In genomic region chr2:203887680-203888079, GRCh38 we compare ENCODE assay signal across 20 cellular contexts. TPM values are rescaled to one million over a fixed set of nuclear protein-coding genes. Genes with fewer than 3 reads are reported as not detected.
DNase-seq lines count a peak whose midpoint lies in the region; ATAC-seq and TF ChIP-seq lines count a peak whose summit lies in the region.
"Had no signal": no experiment of that assay in that cellular context is flagged by ENCODE, and none has a peak within 500 bp of the region (broad histone marks: within the 10 kb centered on the region; RNA-seq: fewer than 3 reads in every experiment).

No MANE protein-coding gene starts in this region.

- H3K4me1 ChIP-seq in right cardiac atrium (ENCODE audit: control insufficient read depth, insufficient read depth, low read length), result no peaks in the 10 kb centered on the region
- H3K4me1 ChIP-seq: testis had no signal

- DNase-seq in Right ventricle myocardium superior (no peak), right cardiac atrium (no peak), T-helper 17 cell (no peak), fibroblast of pulmonary artery (ENCODE audit: low read depth) (peak; percentile 28), omental fat pad (ENCODE audit: low spot score) (no peak)
- no peak for DNase-seq in stimulated activated effector memory CD8-positive, alpha-beta T cell treated with anti-CD3 and anti-CD28 coated beads, Interleukin-12 subunit alpha, Interleukin-12 subunit beta, amount 100 ng/mL, for 72 hours (ENCODE audit: low spot score in 2 of 2)
- no peak for DNase-seq in stimulated activated CD4-positive, alpha-beta T cell treated with anti-CD3 and anti-CD28 coated beads, Interleukin-2, amount 100 ng/mL, for 48 hours
- DNase-seq: activated CD8-positive, alpha-beta T cell treated with anti-CD3 and anti-CD28 coated beads, Interleukin-2, amount 10 ng/mL, durations not matched to agents 7 days and 5 days; activated naive CD4-positive, alpha-beta T cell treated with Interleukin-2 at 50 U/mL for 16 hours; effector memory CD4-positive, alpha-beta T cell; foreskin fibroblast; MV-4-11; naive thymus-derived CD4-positive, alpha-beta T cell; stimulated activated CD4-positive, alpha-beta T cell treated with anti-CD3 and anti-CD28 coated beads, Interleukin-1b, Interleukin-23, amount 100 ng/mL, for 48 hours; testis had no signal

- H3K9me3 ChIP-seq in right cardiac atrium (ENCODE audit: control insufficient read depth, low read length) (no peaks in the 10 kb centered on the region), T-helper 17 cell (ENCODE audit: control insufficient read depth, low read length, poor library complexity, severe bottlenecking) (no peaks in the 10 kb centered on the region)
- H3K9me3 ChIP-seq: testis had no signal

- H3K4me1 Mint-ChIP-seq in T-helper 17 cell, result peaks cover 17% of the 10 kb centered on the region
- peaks cover 76% of the 10 kb centered on the region for H3K4me1 Mint-ChIP-seq in stimulated activated effector memory CD8-positive, alpha-beta T cell treated with anti-CD3 and anti-CD28 coated beads, Interleukin-12 subunit alpha, Interleukin-12 subunit beta, amount 100 ng/mL, for 72 hours

- H3K9me3 Mint-ChIP-seq in stimulated activated effector memory CD8-positive, alpha-beta T cell treated with anti-CD3 and anti-CD28 coated beads, Interleukin-12 subunit alpha, Interleukin-12 subunit beta, amount 100 ng/mL, for 72 hours, result peaks cover 5% of the 10 kb centered on the region

- H3K4me3 ChIP-seq in right cardiac atrium (ENCODE audit: low read length) (no peak overlapping the region), fibroblast of pulmonary artery (replicated peaks; ENCODE audit: low read depth, low read length) (no peak overlapping the region)
- H3K4me3 ChIP-seq: testis had no signal

- no peak overlapping the region for H3K4me3 Mint-ChIP-seq in T-helper 17 cell
- H3K4me3 Mint-ChIP-seq in stimulated activated effector memory CD8-positive, alpha-beta T cell treated with anti-CD3 and anti-CD28 coated beads, Interleukin-12 subunit alpha, Interleukin-12 subunit beta, amount 100 ng/mL, for 72 hours, result peak overlapping the region; percentile 36
- H3K4me3 Mint-ChIP-seq: activated CD8-positive, alpha-beta T cell treated with anti-CD3 and anti-CD28 coated beads, Interleukin-2, amount 10 ng/mL, durations not matched to agents 7 days and 5 days; naive thymus-derived CD4-positive, alpha-beta T cell had no signal

- H3K27me3 ChIP-seq in right cardiac atrium (ENCODE audit: control insufficient read depth, insufficient read depth), result no peaks in the 10 kb centered on the region
- H3K27me3 ChIP-seq: testis had no signal

- peak; percentile 25 for ATAC-seq in Right ventricle myocardium superior (ENCODE audit: poor library complexity)
- ATAC-seq in right cardiac atrium, result no peak
- ATAC-seq in T-helper 17 cell, result no peak
- ATAC-seq in stimulated activated effector memory CD8-positive, alpha-beta T cell treated with anti-CD3 and anti-CD28 coated beads, Interleukin-12 subunit alpha, Interleukin-12 subunit beta, amount 100 ng/mL, for 72 hours, result no peak
- no peak for ATAC-seq in GM19035 (IDR thresholded peaks at IDR 0.05; ENCODE audit: unreplicated experiment)
- no peak for ATAC-seq in omental fat pad (ENCODE audit: low FRiP score)
- ATAC-seq: activated CD8-positive, alpha-beta T cell treated with anti-CD3 and anti-CD28 coated beads, Interleukin-2, amount 10 ng/mL, durations not matched to agents 7 days and 5 days; HepG2; naive thymus-derived CD4-positive, alpha-beta T cell had no signal

- H3K36me3 Mint-ChIP-seq in T-helper 17 cell (ENCODE audit: low read depth), result no peaks in the 10 kb centered on the region
- peaks cover 16% of the 10 kb centered on the region for H3K36me3 Mint-ChIP-seq in stimulated activated effector memory CD8-positive, alpha-beta T cell treated with anti-CD3 and anti-CD28 coated beads, Interleukin-12 subunit alpha, Interleukin-12 subunit beta, amount 100 ng/mL, for 72 hours

- TF ChIP-seq CTCF in fibroblast of pulmonary artery (IDR thresholded peaks at IDR 0.05; ENCODE audit: low read length, missing control alignments), result no peak
- no peak for TF ChIP-seq CTCF in omental fat pad (IDR thresholded peaks at IDR 0.05)

- intact Hi-C loops in Right ventricle myocardium superior (cut with DNase I) (no loop called here), right cardiac atrium (cut with DNase I) (no loop called here)

- peak overlapping the region; percentile 6 for H3K27ac Mint-ChIP-seq in T-helper 17 cell
- peak overlapping the region; percentile 87 for H3K27ac Mint-ChIP-seq in stimulated activated effector memory CD8-positive, alpha-beta T cell treated with anti-CD3 and anti-CD28 coated beads, Interleukin-12 subunit alpha, Interleukin-12 subunit beta, amount 100 ng/mL, for 72 hours
- H3K27ac Mint-ChIP-seq: activated CD8-positive, alpha-beta T cell treated with anti-CD3 and anti-CD28 coated beads, Interleukin-2, amount 10 ng/mL, durations not matched to agents 7 days and 5 days had no signal

- no peak overlapping the region for H3K27ac ChIP-seq in right cardiac atrium (ENCODE audit: low read length)

- H3K27me3 Mint-ChIP-seq in T-helper 17 cell, result no peaks in the 10 kb centered on the region

RNA-seq across cellular contexts. Expression of gene CTLA4, which starts 20.1 kb away (rescaled TPM):
- 0.22 TPM for total RNA-seq in Right ventricle myocardium superior
- not detected for total RNA-seq in right cardiac atrium
- polyA plus RNA-seq in right cardiac atrium, result 0.07 TPM
- 100 to 1,000 TPM in 1 of 2 donors, 10 to 100 TPM in 1; 77.2 to 109 TPM for total RNA-seq in T-helper 17 cell
- total RNA-seq in omental fat pad, result 1 to 10 TPM in 3 of 4 donors, not detected in 1; 2.0 to 4.7 (median 2.3) TPM
- total RNA-seq: astrocyte, HepG2, pulmonary artery endothelial cell had no signal
- polyA plus RNA-seq: liver had no signal

RNA-seq across cellular contexts. Expression of gene ICOS, which starts 48.9 kb away (rescaled TPM):
- total RNA-seq in Right ventricle myocardium superior (not detected), right cardiac atrium (under 1 TPM in 2 of 4 donors, not detected in 2; 0.09 to 0.12 TPM), T-helper 17 cell (100 to 1,000 TPM in 1 of 2 donors, 10 to 100 TPM in 1; 71.5 to 122 TPM), omental fat pad (1 to 10 TPM in 2 of 4 donors, under 1 TPM in 1, not detected in 1; 0.75 to 3.2 (median 1.0) TPM)
- polyA plus RNA-seq in right cardiac atrium, result 0.05 TPM
- total RNA-seq: astrocyte, HepG2, pulmonary artery endothelial cell had no signal
- polyA plus RNA-seq: HepG2 had no signal

Comparison
In these comparisons a context has a peak if more than half of its experiments do, and no peak if none do; other contexts are left out.
1. RNA of gene CTLA4, which starts 20.1 kb away (total RNA-seq): 77.2 to 109 TPM in T-helper 17 cell; 2.0 to 4.7 TPM in omental fat pad, 0.22 TPM in Right ventricle myocardium superior (single experiment) and not detected in right cardiac atrium; every median in the first group is over 10 times any median in the second.
2. RNA of gene ICOS, which starts 48.9 kb away (total RNA-seq): 71.5 to 122 TPM in T-helper 17 cell; 0.75 to 3.2 TPM in omental fat pad, 0.09 to 0.12 TPM in right cardiac atrium and not detected in Right ventricle myocardium superior (single experiment); every median in the first group is over 10 times any median in the second.